2 cellular contexts compared by ENCODE assay signal in genomic region chr5:37857696-37858095, GRCh38.
TF ChIP-seq lines count a peak whose summit lies in the region.

No MANE protein-coding gene starts in this region.

TF ChIP-seq in SK-N-SH, 30 proteins besides CTCF, POLR2A, EP300 and RAD21 (continued from another document):
- TF ChIP-seq RXRA (IDR thresholded peaks at IDR 0.05; ENCODE audit: borderline replicate concordance, low read depth) (no peak), MEF2A (IDR thresholded peaks at IDR 0.05; ENCODE audit: borderline replicate concordance, low read depth) (no peak), USF2 (IDR thresholded peaks at IDR 0.05; ENCODE audit: borderline replicate concordance, low read depth, low read length) (no peak), EZH2phosphoT487 (IDR thresholded peaks at IDR 0.05; ENCODE audit: borderline replicate concordance, low read depth) (no peak), TCF12 (IDR thresholded peaks at IDR 0.05) (no peak), REST (IDR thresholded peaks at IDR 0.05; ENCODE audit: low read depth, low read length) (no peak), RCOR1 (IDR thresholded peaks at IDR 0.05; ENCODE audit: low read length) (no peak), GABPA (IDR thresholded peaks at IDR 0.05; ENCODE audit: low read depth) (no peak), RFX5 (IDR thresholded peaks at IDR 0.05; ENCODE audit: low read length) (no peak)

TF ChIP-seq in SK-N-SH treated with all-trans-retinoic acid at 6 μM for 48 hours, 23 proteins besides CTCF, POLR2A, EP300 and RAD21 (continued from another document):
- no peak for TF ChIP-seq BACH2 (CRISPR knock-in tag; IDR thresholded peaks at IDR 0.05; ENCODE audit: borderline replicate concordance)
- TF ChIP-seq ESRRG (CRISPR knock-in tag; IDR thresholded peaks at IDR 0.05), result no peak
- TF ChIP-seq ZFP3 (CRISPR knock-in tag; IDR thresholded peaks at IDR 0.05), result no peak
- TF ChIP-seq CSDC2 (CRISPR knock-in tag; IDR thresholded peaks at IDR 0.05), result no peak
- no peak for TF ChIP-seq SNAI2 (CRISPR knock-in tag; IDR thresholded peaks at IDR 0.05)
- no peak for TF ChIP-seq TOX (CRISPR knock-in tag; IDR thresholded peaks at IDR 0.05; ENCODE audit: borderline replicate concordance)
- TF ChIP-seq CSRNP3 (CRISPR knock-in tag; IDR thresholded peaks at IDR 0.05), result no peak
